Comparison of ENCODE assay signal across 22 cellular contexts in genomic region chr2:238570926-238571325, GRCh38.
"Had no signal": no experiment of that assay in that cellular context is flagged by ENCODE, and none has a peak within 500 bp of the region (broad histone marks: within the 10 kb centered on the region; RNA-seq: fewer than 3 reads in every experiment).

No MANE protein-coding gene starts in this region.

- DNase-seq: IMR-90, Karpas-422, KG1, MM.1S, NCI-H1092 treated with DMSO at 0.1 percent for 48 hours, NCI-H1436, NCI-H187, NCI-H2029, NCI-H2081 treated with DMSO at 0.1 percent for 48 hours, NCI-H2171, NCI-H226, NCI-H446, NCI-H510A, NCI-H524 treated with DMSO at 0.1 percent for 48 hours, NCI-H69, NCI-H774, SHP77 treated with DMSO at 0.1 percent for 48 hours had no signal

- ATAC-seq: HepG2, Right ventricle myocardium inferior, SK-N-SH treated with all-trans-retinoic acid at 6 μM for 48 hours had no signal

- H3K27ac ChIP-seq: RWPE1, SJCRH30 had no signal

- H3K4me1 ChIP-seq: SJCRH30 had no signal

- H3K9me3 ChIP-seq: SJCRH30 had no signal

- H3K4me3 ChIP-seq: SJCRH30 had no signal

- H3K36me3 ChIP-seq: SJCRH30 had no signal
